Comparison of ENCODE assay signal across 1 cellular context in the genomic region with DNA sequence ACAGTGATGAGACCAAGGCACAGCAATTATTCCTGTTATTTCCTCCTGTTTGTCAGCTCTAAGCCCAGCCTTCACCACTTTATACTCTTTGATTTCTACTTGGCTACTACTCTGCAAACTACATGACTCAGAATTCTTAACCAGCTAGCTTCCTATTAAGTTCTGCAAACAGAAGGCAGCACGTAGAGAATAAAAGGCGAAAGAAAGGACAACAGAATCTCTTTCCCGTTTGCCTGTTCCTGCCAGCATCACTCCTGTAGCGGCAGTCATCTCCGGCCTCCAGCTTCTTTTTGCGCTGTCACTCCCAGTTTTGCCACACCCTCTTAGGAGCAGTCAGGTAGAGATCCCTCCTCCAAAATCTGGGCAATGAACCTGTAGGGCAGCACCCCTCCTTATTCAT.
TF ChIP-seq lines count a peak whose summit lies in the region.

No MANE protein-coding gene starts in this region.

TF ChIP-seq in H1, 55 proteins besides CTCF, POLR2A, EP300 and RAD21 (continued from another document):
- no peak for TF ChIP-seq SRF (IDR thresholded peaks at IDR 0.05; ENCODE audit: low read depth, low read length)
- TF ChIP-seq SIX5 (IDR thresholded peaks at IDR 0.05; ENCODE audit: low read depth, low read length) = no peak
- TF ChIP-seq RFX5 (IDR thresholded peaks at IDR 0.05; ENCODE audit: borderline replicate concordance, low read depth, low read length) = no peak
- no peak for TF ChIP-seq SIRT6 (IDR thresholded peaks at IDR 0.05; ENCODE audit: low read length)
- no peak for TF ChIP-seq NRF1 (IDR thresholded peaks at IDR 0.05; ENCODE audit: low read depth, low read length)
- TF ChIP-seq RBBP5 (IDR thresholded peaks at IDR 0.05; ENCODE audit: borderline replicate concordance, low read depth, low read length) = no peak
- TF ChIP-seq PHF8 (conservative IDR thresholded peaks at IDR 0.05; ENCODE audit: low read depth, low read length) = no peak
- TF ChIP-seq JUND (IDR thresholded peaks at IDR 0.05; ENCODE audit: low read length) = no peak
TF ChIP-seq in H1: peak in this region for 0.
